In the genomic region with DNA sequence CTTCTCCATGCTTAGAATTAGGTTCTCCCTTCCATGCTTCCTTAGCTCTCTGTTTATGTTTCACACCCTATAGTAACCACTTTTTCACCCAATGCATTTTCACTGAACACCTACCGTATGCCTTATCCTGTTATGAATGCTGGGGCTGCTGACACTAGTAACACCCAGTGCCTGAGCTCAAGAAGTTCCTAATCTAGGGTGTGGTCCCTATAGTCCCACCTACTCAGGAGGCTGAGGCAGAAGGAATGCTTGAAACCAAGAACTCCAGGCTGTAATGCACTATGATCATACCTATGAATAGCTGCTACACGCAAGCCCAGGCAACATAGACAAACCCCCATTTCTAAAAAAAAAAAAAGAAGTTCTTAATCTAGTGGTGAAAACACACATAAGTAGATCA, we compare ENCODE assay signal across 35 cellular contexts. TPM values are rescaled to one million over a fixed set of nuclear protein-coding genes. Genes with fewer than 3 reads are reported as not detected.
"Had no signal": no experiment of that assay in that cellular context is flagged by ENCODE, and none has a peak within 500 bp of the region (broad histone marks: within the 10 kb centered on the region; RNA-seq: fewer than 3 reads in every experiment).

No MANE protein-coding gene starts in this region.

- H3K36me3 Mint-ChIP-seq: activated CD4-positive, alpha-beta memory T cell treated with anti-CD3 and anti-CD28 coated beads for 36 hours; activated CD8-positive, alpha-beta memory T cell treated with anti-CD3 and anti-CD28 coated beads, Interleukin-2, amount 10 ng/mL, durations not matched to agents 7 days and 5 days; activated naive CD8-positive, alpha-beta T cell treated with anti-CD3 and anti-CD28 coated beads for 36 hours had no signal

- H3K4me1 Mint-ChIP-seq: activated B cell treated with CpG ODN at 0.5 μM for 24 hours; activated T-helper 17 cell treated with anti-CD3 and anti-CD28 coated beads, Interleukin-2, amount 50 U/mL, for 72 hours had no signal

- H3K27ac Mint-ChIP-seq: activated B cell treated with CpG ODN at 0.5 μM for 24 hours; activated CD4-positive, alpha-beta memory T cell treated with anti-CD3 and anti-CD28 coated beads for 36 hours; activated CD4-positive, alpha-beta T cell treated with anti-CD3 and anti-CD28 coated beads, Interleukin-2, amount 10 ng/mL, durations not matched to agents 24 days and 14 days; activated CD8-positive, alpha-beta memory T cell treated with anti-CD3 and anti-CD28 coated beads, Interleukin-2, amount 10 ng/mL, durations not matched to agents 7 days and 5 days; activated CD8-positive, alpha-beta T cell treated with anti-CD3 and anti-CD28 coated beads for 36 hours; activated naive CD4-positive, alpha-beta T cell treated with anti-CD3 and anti-CD28 coated beads for 36 hours; activated naive CD4-positive, alpha-beta T cell treated with anti-CD3 and anti-CD28 coated beads, Interleukin-2, amount 50 U/mL, for 72 hours; activated naive CD8-positive, alpha-beta T cell treated with anti-CD3 and anti-CD28 coated beads for 36 hours; activated T-cell treated with anti-CD3 and anti-CD28 coated beads, Interleukin-2, amount 50 U/mL, for 72 hours; activated T-helper 1 cell treated with anti-CD3 and anti-CD28 coated beads, Interleukin-12 subunit alpha, Interleukin-12 subunit beta, Interleukin-2, Interleukin-4 antibody, amounts not matched to agents 30 ng/mL and 10 ng/mL and 1 ng/mL, durations not matched to agents 14 hours and 24 hours and 36 hours; activated T-helper 17 cell treated with anti-CD3 and anti-CD28 coated beads, Interleukin-2, amount 50 U/mL, for 72 hours; T-helper 1 cell treated with Interleukin-12 subunit alpha and Interleukin-12 subunit beta and Interleukin-4 antibody, amounts not matched to agents 30 μg/mL and 1 μg/mL, for 36 hours; T-helper 2 cell treated with Interferon-gamma antibody and Interleukin-4, amounts not matched to agents 5 μg/mL and 100 μg/mL, for 36 hours had no signal

- H3K9me3 Mint-ChIP-seq: activated B cell treated with CpG ODN at 0.5 μM for 24 hours; activated CD4-positive, alpha-beta memory T cell treated with anti-CD3 and anti-CD28 coated beads for 36 hours; activated CD8-positive, alpha-beta T cell treated with anti-CD3 and anti-CD28 coated beads for 36 hours; activated naive CD4-positive, alpha-beta T cell treated with anti-CD3 and anti-CD28 coated beads for 36 hours; activated T-cell treated with anti-CD3 and anti-CD28 coated beads, Interleukin-2, amount 50 U/mL, for 4 hours; activated T-cell treated with anti-CD3 and anti-CD28 coated beads, Interleukin-2, amount 50 U/mL, for 72 hours; activated T-helper 1 cell treated with anti-CD3 and anti-CD28 coated beads, Interleukin-12 subunit alpha, Interleukin-12 subunit beta, Interleukin-2, Interleukin-4 antibody, amounts not matched to agents 30 ng/mL and 10 ng/mL and 1 ng/mL, durations not matched to agents 14 hours and 24 hours and 36 hours; activated T-helper 17 cell treated with anti-CD3 and anti-CD28 coated beads, Interleukin-2, amount 50 U/mL, for 72 hours; T-helper 1 cell treated with Interleukin-12 subunit alpha and Interleukin-12 subunit beta and Interleukin-4 antibody, amounts not matched to agents 30 μg/mL and 1 μg/mL, for 36 hours; T-helper 2 cell treated with Interferon-gamma antibody and Interleukin-4, amounts not matched to agents 5 μg/mL and 100 μg/mL, for 36 hours had no signal

- DNase-seq: activated B cell treated with CpG ODN at 0.5 μM for 24 hours; activated CD4-positive, alpha-beta memory T cell treated with anti-CD3 and anti-CD28 coated beads for 36 hours; activated CD4-positive, alpha-beta T cell treated with anti-CD3 and anti-CD28 coated beads for 4 hours; activated CD4-positive, alpha-beta T cell treated with anti-CD3 and anti-CD28 coated beads, Interleukin-2, amount 10 ng/mL, durations not matched to agents 24 days and 14 days; activated CD4-positive, alpha-beta T cell treated with anti-CD3 and anti-CD28 coated beads, Interleukin-2, amount 50 U/mL, for 1 hour; activated CD4-positive, alpha-beta T cell treated with anti-CD3 and anti-CD28 coated beads, Interleukin-2, amount 50 U/mL, for 4 hours; activated CD4-positive, CD25-positive, alpha-beta regulatory T cell treated with anti-CD3 and anti-CD28 coated beads, Interleukin-2, amount 50 U/mL, for 72 hours; activated CD8-positive, alpha-beta memory T cell treated with anti-CD3 and anti-CD28 coated beads, Interleukin-2, amount 10 ng/mL, durations not matched to agents 7 days and 5 days; activated CD8-positive, alpha-beta T cell treated with anti-CD3 and anti-CD28 coated beads for 36 hours; activated effector memory CD4-positive, alpha-beta T cell treated with anti-CD3 and anti-CD28 coated beads, Interleukin-2, amount 50 U/mL, for 16 hours; activated gamma-delta T cell treated with Interleukin-2 at 50 U/mL for 16 hours; activated naive CD4-positive, alpha-beta T cell; activated naive CD4-positive, alpha-beta T cell treated with anti-CD3 and anti-CD28 coated beads for 36 hours; activated naive CD4-positive, alpha-beta T cell treated with anti-CD3 and anti-CD28 coated beads, Interleukin-2, amount 50 U/mL, for 16 hours; activated naive CD8-positive, alpha-beta T cell treated with anti-CD3 and anti-CD28 coated beads for 36 hours; activated T-cell treated with anti-CD3 and anti-CD28 coated beads for 4 hours; activated T-cell treated with anti-CD3 and anti-CD28 coated beads, Interleukin-2, amount 50 U/mL, for 1 hour; activated T-cell treated with anti-CD3 and anti-CD28 coated beads, Interleukin-2, amount 50 U/mL, for 4 hours; activated T-cell treated with anti-CD3 and anti-CD28 coated beads, Interleukin-2, amount 50 U/mL, for 72 hours; adrenal gland; amniotic stem cell; aorta; body of pancreas; brain microvascular endothelial cell; central memory CD4-positive, alpha-beta T cell; T-helper 1 cell; T-helper 2 cell; T-helper 9 cell had no signal

- ATAC-seq: activated CD8-positive, alpha-beta memory T cell treated with anti-CD3 and anti-CD28 coated beads, Interleukin-2, amount 10 ng/mL, durations not matched to agents 7 days and 5 days; activated CD8-positive, alpha-beta T cell treated with anti-CD3 and anti-CD28 coated beads for 36 hours; activated naive CD4-positive, alpha-beta T cell treated with anti-CD3 and anti-CD28 coated beads, Interleukin-2, amount 50 U/mL, for 72 hours; activated T-cell treated with anti-CD3 and anti-CD28 coated beads, Interleukin-2, amount 50 U/mL, for 4 hours; activated T-cell treated with anti-CD3 and anti-CD28 coated beads, Interleukin-2, amount 50 U/mL, for 72 hours; activated T-helper 17 cell treated with anti-CD3 and anti-CD28 coated beads, Interleukin-2, amount 50 U/mL, for 72 hours; body of pancreas had no signal

- H3K4me3 Mint-ChIP-seq: activated B cell treated with CpG ODN at 0.5 μM for 24 hours; activated CD4-positive, alpha-beta memory T cell treated with anti-CD3 and anti-CD28 coated beads for 36 hours; activated CD4-positive, alpha-beta T cell treated with anti-CD3 and anti-CD28 coated beads, Interleukin-2, amount 10 ng/mL, durations not matched to agents 24 days and 14 days; activated CD8-positive, alpha-beta memory T cell treated with anti-CD3 and anti-CD28 coated beads, Interleukin-2, amount 10 ng/mL, durations not matched to agents 7 days and 5 days; activated CD8-positive, alpha-beta T cell treated with anti-CD3 and anti-CD28 coated beads for 36 hours; activated naive CD4-positive, alpha-beta T cell treated with anti-CD3 and anti-CD28 coated beads for 36 hours; activated naive CD8-positive, alpha-beta T cell treated with anti-CD3 and anti-CD28 coated beads for 36 hours; activated T-cell treated with anti-CD3 and anti-CD28 coated beads, Interleukin-2, amount 50 U/mL, for 4 hours; activated T-cell treated with anti-CD3 and anti-CD28 coated beads, Interleukin-2, amount 50 U/mL, for 72 hours; activated T-helper 1 cell treated with anti-CD3 and anti-CD28 coated beads, Interleukin-12 subunit alpha, Interleukin-12 subunit beta, Interleukin-2, Interleukin-4 antibody, amounts not matched to agents 30 ng/mL and 10 ng/mL and 1 ng/mL, durations not matched to agents 14 hours and 24 hours and 36 hours; activated T-helper 17 cell treated with anti-CD3 and anti-CD28 coated beads, Interleukin-2, amount 50 U/mL, for 72 hours; T-helper 1 cell treated with Interleukin-12 subunit alpha and Interleukin-12 subunit beta and Interleukin-4 antibody, amounts not matched to agents 30 μg/mL and 1 μg/mL, for 36 hours; T-helper 2 cell treated with Interferon-gamma antibody and Interleukin-4, amounts not matched to agents 5 μg/mL and 100 μg/mL, for 36 hours had no signal

RNA-seq across cellular contexts. Expression of gene EPHA10, which starts 5.5 kb away (rescaled TPM):
- total RNA-seq: activated CD8-positive, alpha-beta memory T cell treated with anti-CD3 and anti-CD28 coated beads, Interleukin-2, amount 10 ng/mL, durations not matched to agents 7 days and 5 days; activated CD8-positive, alpha-beta T cell treated with anti-CD3 and anti-CD28 coated beads for 36 hours; activated naive CD8-positive, alpha-beta T cell treated with anti-CD3 and anti-CD28 coated beads for 36 hours; astrocyte; cardiac septum had no signal
